Comparison of ENCODE assay signal across 24 cellular contexts in genomic region chrX:1870421-1870820, GRCh38.
"Had no signal": no experiment of that assay in that cellular context is flagged by ENCODE, and none has a peak within 500 bp of the region (broad histone marks: within the 10 kb centered on the region; RNA-seq: fewer than 3 reads in every experiment).

No MANE protein-coding gene starts in this region.

- H3K4me3 ChIP-seq: gastroesophageal sphincter, hepatocyte, right lobe of liver, testis, transverse colon, uterus had no signal

- H3K27ac ChIP-seq: gastroesophageal sphincter, hepatocyte, neutrophil, right lobe of liver, testis, transverse colon, uterus had no signal

- H3K36me3 ChIP-seq: gastroesophageal sphincter, neutrophil, right lobe of liver, transverse colon, uterus had no signal

- H3K4me1 ChIP-seq: gastroesophageal sphincter, right lobe of liver, testis, transverse colon, uterus had no signal

- H3K27me3 ChIP-seq: hepatocyte, neutrophil, right lobe of liver, testis, transverse colon, uterus had no signal

- ATAC-seq: activated CD4-positive, alpha-beta T cell treated with anti-CD3 and anti-CD28 coated beads for 36 hours; activated CD8-positive, alpha-beta T cell treated with anti-CD3 and anti-CD28 coated beads, Interleukin-2, amount 10 ng/mL, durations not matched to agents 7 days and 5 days; activated T-cell treated with anti-CD3 and anti-CD28 coated beads, Interleukin-2, amount 50 U/mL, for 72 hours; effector memory CD8-positive, alpha-beta T cell; gastroesophageal sphincter; left cardiac atrium; left ventricle myocardium superior; right lobe of liver; stimulated activated naive CD8-positive, alpha-beta T cell treated with anti-CD3 and anti-CD28 coated beads, Interleukin-15, Interleukin-2, amounts not matched to agents 100 U/mL and 50 U/mL, for 24 hours had no signal

- H3K9me3 ChIP-seq: gastroesophageal sphincter, neutrophil, right lobe of liver, testis, transverse colon, uterus had no signal

- H3K4me2 ChIP-seq: hepatocyte had no signal

- DNase-seq: activated B cell treated with CpG ODN at 0.5 μM for 24 hours; activated CD4-positive, alpha-beta T cell treated with anti-CD3 and anti-CD28 coated beads for 36 hours; activated CD8-positive, alpha-beta T cell treated with anti-CD3 and anti-CD28 coated beads, Interleukin-2, amount 10 ng/mL, durations not matched to agents 7 days and 5 days; activated naive CD4-positive, alpha-beta T cell treated with Interleukin-2 at 50 U/mL for 16 hours; activated T-cell treated with anti-CD3 and anti-CD28 coated beads for 4 hours; activated T-cell treated with anti-CD3 and anti-CD28 coated beads, Interleukin-2, amount 50 U/mL, for 72 hours; anterior cingulate cortex; cortex of kidney; effector memory CD8-positive, alpha-beta T cell; erythroblast; left cardiac atrium; left ventricle myocardium superior; naive B cell; nephron progenitor cell; right lobe of liver; stimulated activated CD4-positive, alpha-beta T cell treated with anti-CD3 and anti-CD28 coated beads, Interleukin-12 subunit alpha, Interleukin-12 subunit beta, amount 100 ng/mL, for 4 hours; stimulated activated CD4-positive, alpha-beta T cell treated with anti-CD3 and anti-CD28 coated beads, Interleukin-4, amount 100 ng/mL, for 1 hour; stimulated activated naive CD8-positive, alpha-beta T cell treated with anti-CD3 and anti-CD28 coated beads, Interleukin-15, Interleukin-2, amounts not matched to agents 100 U/mL and 50 U/mL, for 24 hours; testis; transverse colon; uterus had no signal
